Comparison of ENCODE assay signal across 25 cellular contexts in genomic region chr17:34777044-34777443, GRCh38.
"Had no signal": no experiment of that assay in that cellular context is flagged by ENCODE, and none has a peak within 500 bp of the region (broad histone marks: within the 10 kb centered on the region; RNA-seq: fewer than 3 reads in every experiment).

No MANE protein-coding gene starts in this region.

- H3K27me3 ChIP-seq: body of pancreas had no signal

- H3K4me3 ChIP-seq: body of pancreas, heart left ventricle had no signal

- ATAC-seq: activated CD4-positive, CD25-positive, alpha-beta regulatory T cell treated with anti-CD3 and anti-CD28 coated beads, Interleukin-2, amount 50 U/mL, for 24 hours; activated CD8-positive, alpha-beta T cell treated with anti-CD3 and anti-CD28 coated beads for 36 hours; activated T-cell treated with anti-CD3 and anti-CD28 coated beads, Interleukin-2, amount 50 U/mL, for 4 hours; activated T-helper 17 cell treated with anti-CD3 and anti-CD28 coated beads, Interleukin-2, amount 50 U/mL, for 72 hours; body of pancreas; esophagus mucosa; heart left ventricle; T-helper 17 cell had no signal

- H3K4me1 ChIP-seq: body of pancreas, heart left ventricle had no signal

- DNase-seq: activated B cell treated with CpG ODN at 0.5 μM for 24 hours; activated CD4-positive, alpha-beta T cell treated with anti-CD3 and anti-CD28 coated beads for 48 hours; activated CD4-positive, alpha-beta T cell treated with anti-CD3 and anti-CD28 coated beads, Interleukin-2, amount 50 U/mL, for 1 hour; activated CD4-positive, alpha-beta T cell treated with anti-CD3 and anti-CD28 coated beads, Interleukin-2, amount 50 U/mL, for 48 hours; activated CD8-positive, alpha-beta memory T cell treated with anti-CD3 and anti-CD28 coated beads for 24 hours; activated CD8-positive, alpha-beta T cell treated with anti-CD3 and anti-CD28 coated beads for 36 hours; activated effector memory CD4-positive, alpha-beta T cell treated with Interleukin-2 at 50 U/mL for 16 hours; activated gamma-delta T cell treated with Interleukin-2 at 50 U/mL for 16 hours; activated naive CD4-positive, alpha-beta T cell treated with anti-CD3 and anti-CD28 coated beads, Interleukin-2, amount 50 U/mL, for 16 hours; activated naive CD4-positive, alpha-beta T cell treated with Interleukin-2 at 50 U/mL for 16 hours; activated T-cell treated with anti-CD3 and anti-CD28 coated beads, Interleukin-2, amount 50 U/mL, for 4 hours; amniotic stem cell; aorta; body of pancreas; cortex of kidney; dermis blood vessel endothelial cell; effector CD4-positive, alpha-beta T cell; foreskin fibroblast; heart left ventricle; T-helper 17 cell; T1000 had no signal

- H3K36me3 ChIP-seq: heart left ventricle, WERI-Rb-1 had no signal

- H3K9me3 ChIP-seq: body of pancreas had no signal
